ENCODE assay signal across 18 cellular contexts in genomic region chr7:133846203-133846945, GRCh38.
DNase-seq lines count a peak whose midpoint lies in the region.
"Had no signal": no experiment of that assay in that cellular context is flagged by ENCODE, and none has a peak within 500 bp of the region (broad histone marks: within the 10 kb centered on the region; RNA-seq: fewer than 3 reads in every experiment).

No MANE protein-coding gene starts in this region.

- DNase-seq in NCI-H146 (lab: John Stamatoyannopoulos, UW) (peak; percentile 17), NCI-H146 treated with DMSO at 0.1 percent for 48 hours (lab: John Stamatoyannopoulos, UW; ENCODE audit: unreplicated experiment) (no peak), HAP-1 (ENCODE audit: low spot score in 2 of 2) (peak; percentile 35 to 39), SJCRH30 (peak; percentile 61 to 67), occipital lobe (lab: John Stamatoyannopoulos, UW) (peak; percentile 3), DMS79 (lab: John Stamatoyannopoulos, UW) (no peak), H7 (no peak)
- no peak for DNase-seq in CD4-positive, alpha-beta memory T cell
- DNase-seq: 8988T; Caco-2; CD4-positive, CD25-positive, alpha-beta regulatory T cell; GOT3; Karpas-422; NCI-H1436 treated with DMSO at 0.1 percent for 48 hours; NCI-H524 treated with DMSO at 0.1 percent for 48 hours had no signal

- POLR2A ChIA-PET in CD4-positive, alpha-beta memory T cell (lab: Charles Lee; ENCODE audit: partially characterized antibody): no interaction called here

- H3K27ac ChIP-seq in SJCRH30: no peak overlapping the region; the same call in 1 of the 2 replicates
- no peak overlapping the region for H3K27ac ChIP-seq in CD4-positive, alpha-beta memory T cell (ENCODE audit: low read depth, low read length)
- H3K27ac ChIP-seq: RWPE1 had no signal

- peaks cover 0 to 2% (median under 1%) of the 10 kb centered on the region in 4 donors for H3K4me1 Mint-ChIP-seq in CD4-positive, alpha-beta memory T cell

- H3K4me3 ChIP-seq in HAP-1 (no peak overlapping the region), SJCRH30 (no peak overlapping the region), H7 (ENCODE audit: insufficient read depth, low read depth, low read length) (no peak overlapping the region)
- no peak overlapping the region for H3K4me3 ChIP-seq in CD4-positive, alpha-beta memory T cell (ENCODE audit: low read length in 2 of 2)

- H3K27ac Mint-ChIP-seq in CD4-positive, alpha-beta memory T cell: no peak overlapping the region
- H3K27ac Mint-ChIP-seq: B cell; CD4-positive, CD25-positive, alpha-beta regulatory T cell; T-helper 2 cell treated with Interferon-gamma antibody and Interleukin-4, amounts not matched to agents 5 μg/mL and 100 μg/mL, for 36 hours had no signal

- peaks cover 2 to 19% of the 10 kb centered on the region in 2 donors for H3K36me3 Mint-ChIP-seq in CD4-positive, alpha-beta memory T cell

- intact Hi-C loops in CD4-positive, alpha-beta memory T cell (cut with micrococcal nuclease): no loop called here

- no peaks in the 10 kb centered on the region for H3K27me3 ChIP-seq in HAP-1 (ENCODE audit: low read depth)
- no peaks in the 10 kb centered on the region for H3K27me3 ChIP-seq in SJCRH30
- no peaks in the 10 kb centered on the region for H3K27me3 ChIP-seq in CD4-positive, alpha-beta memory T cell (ENCODE audit: insufficient read depth, low read length)
- H3K27me3 ChIP-seq in H7 (ENCODE audit: control insufficient read depth, insufficient read depth, low read length): no peaks in the 10 kb centered on the region

- H3K4me1 ChIP-seq in HAP-1 (peaks cover 17% of the 10 kb centered on the region), SJCRH30 (peaks cover 7% of the 10 kb centered on the region; the same call in 1 of the 2 replicates)
- H3K4me1 ChIP-seq in CD4-positive, alpha-beta memory T cell (ENCODE audit: insufficient read depth, low read length): no peaks in the 10 kb centered on the region
- H3K4me1 ChIP-seq: Caco-2 had no signal

- H3K36me3 ChIP-seq in HAP-1 (replicated peaks): no peaks in the 10 kb centered on the region
- no peaks in the 10 kb centered on the region for H3K36me3 ChIP-seq in SJCRH30
- no peaks in the 10 kb centered on the region for H3K36me3 ChIP-seq in CD4-positive, alpha-beta memory T cell (ENCODE audit: insufficient read depth, low read length)
- no peaks in the 10 kb centered on the region for H3K36me3 ChIP-seq in H7 (replicated peaks; ENCODE audit: control insufficient read depth, insufficient read depth, low read length)

- no peak overlapping the region for H3K4me3 Mint-ChIP-seq in CD4-positive, alpha-beta memory T cell
- H3K4me3 Mint-ChIP-seq: B cell; CD4-positive, CD25-positive, alpha-beta regulatory T cell; T-helper 2 cell treated with Interferon-gamma antibody and Interleukin-4, amounts not matched to agents 5 μg/mL and 100 μg/mL, for 36 hours had no signal

- CTCF ChIA-PET in CD4-positive, alpha-beta memory T cell (lab: Charles Lee; ENCODE audit: partially characterized antibody): interaction anchor here (1.2 to 1.7 kb wide), 2 partner anchors 8 to 15 kb away, joined by 3 to 5 read pairs; no protein-coding TSS in a partner anchor

- in situ Hi-C loops in HAP-1 (cut with MboI; ENCODE audit: low sequenced_read_pairs): no loop called here

- no peaks in the 10 kb centered on the region for H3K27me3 Mint-ChIP-seq in CD4-positive, alpha-beta memory T cell
- H3K27me3 Mint-ChIP-seq: B cell; CD4-positive, CD25-positive, alpha-beta regulatory T cell had no signal

- peaks cover 3% of the 10 kb centered on the region; the same call in 1 of the 2 replicates for H3K9me3 ChIP-seq in HAP-1
- 0 out of 2 replicates have a peak, but pooled peaks cover 2% of the 10 kb centered on the region for H3K9me3 ChIP-seq in SJCRH30 (replicated peaks)
- H3K9me3 ChIP-seq in CD4-positive, alpha-beta memory T cell (ENCODE audit: control insufficient read depth in 1 of 2, low read length in 2 of 2): no peaks in the 10 kb centered on the region
- H3K9me3 ChIP-seq: Caco-2 had no signal

- H3K9me3 Mint-ChIP-seq in CD4-positive, alpha-beta memory T cell: no peaks in the 10 kb centered on the region
- H3K9me3 Mint-ChIP-seq: T-helper 2 cell treated with Interferon-gamma antibody and Interleukin-4, amounts not matched to agents 5 μg/mL and 100 μg/mL, for 36 hours had no signal

Comparison
In these comparisons a context has a peak if more than half of its experiments do, and no peak if none do; other contexts are left out.
1. DNase-seq: peak in NCI-H146 (single experiment), HAP-1 (2 of 2), SJCRH30 (2 of 2) and occipital lobe (single experiment); none in NCI-H146 treated with DMSO at 0.1 percent for 48 hours (single experiment), DMS79 (single experiment), CD4-positive, alpha-beta memory T cell (0 of 5) and H7 (single experiment).